ENCODE assay signal across 14 cellular contexts in the genomic region with DNA sequence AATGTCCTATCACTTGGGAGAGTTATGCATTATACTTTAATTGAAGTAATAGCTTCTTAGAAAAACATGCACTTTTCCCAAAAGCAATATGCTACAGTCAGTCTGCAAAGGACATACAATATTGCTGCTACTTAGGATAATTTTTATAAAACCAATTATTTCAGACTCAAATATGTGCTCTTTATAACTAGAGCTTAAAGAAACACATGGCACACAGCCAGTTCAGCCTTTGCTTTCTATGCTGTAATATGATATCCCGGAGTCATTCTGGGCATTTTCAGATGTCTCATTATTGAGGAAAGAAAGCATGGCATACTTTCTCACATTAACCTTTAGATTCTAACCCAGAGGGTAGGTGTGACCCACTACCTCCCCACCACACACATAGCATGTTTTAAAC. TPM values are rescaled to one million over a fixed set of nuclear protein-coding genes. Genes with fewer than 3 reads are reported as not detected.
A peak's percentile ranks its signal among the peaks of the same experiment; 100 is the strongest.
DNase-seq lines count a peak whose midpoint lies in the region; ATAC-seq and TF ChIP-seq lines count a peak whose summit lies in the region.
"Had no signal": no experiment of that assay in that cellular context is flagged by ENCODE, and none has a peak within 500 bp of the region (broad histone marks: within the 10 kb centered on the region; RNA-seq: fewer than 3 reads in every experiment).

No MANE protein-coding gene starts in this region.

- H3K4me2 ChIP-seq in HCT116 (ENCODE audit: low read length) = peak overlapping the region; percentile 4; the same call in 1 of the 2 replicates
- H3K4me2 ChIP-seq: BLaER1 treated with 17β-estradiol and CSF1 and Interleukin-3, amounts not matched to agents 10 nM and 100 nM had no signal

- no peaks in the 10 kb centered on the region for H3K9me3 ChIP-seq in HCT116 (ENCODE audit: control insufficient read depth in 1 of 2, insufficient read depth in 1 of 2, low read depth in 1 of 2, low read length in 2 of 2)
- no peaks in the 10 kb centered on the region for H3K9me3 ChIP-seq in naive thymus-derived CD4-positive, alpha-beta T cell (ENCODE audit: control insufficient read depth in 2 of 3, low read length in 3 of 3)
- H3K9me3 ChIP-seq: BLaER1 treated with 17β-estradiol and CSF1 and Interleukin-3, amounts not matched to agents 10 nM and 100 nM; psoas muscle; uterus had no signal

- ATAC-seq in HCT116 (no peak), esophagus mucosa (no peak), GM19324 (IDR thresholded peaks at IDR 0.05; ENCODE audit: low FRiP score, unreplicated experiment) (no peak)
- ATAC-seq in naive thymus-derived CD4-positive, alpha-beta T cell = no peak
- ATAC-seq in activated CD8-positive, alpha-beta memory T cell treated with anti-CD3 and anti-CD28 coated beads, Interleukin-2, amount 10 ng/mL, durations not matched to agents 7 days and 5 days = no peak
- ATAC-seq: psoas muscle had no signal

- CTCF ChIA-PET in AG04449 (lab: Yijun Ruan, JAX) = no interaction called here
- CTCF ChIA-PET in HCT116 (lab: Charles Lee) = no interaction called here
- CTCF ChIA-PET in naive thymus-derived CD4-positive, alpha-beta T cell (lab: Charles Lee) = no interaction called here
- CTCF ChIA-PET in activated CD8-positive, alpha-beta memory T cell treated with anti-CD3 and anti-CD28 coated beads, Interleukin-2, amount 10 ng/mL, durations not matched to agents 7 days and 5 days (lab: Charles Lee) = no interaction called here

- peaks cover 0 to 8% (median 0%) of the 10 kb centered on the region in 11 donors for H3K9me3 Mint-ChIP-seq in naive thymus-derived CD4-positive, alpha-beta T cell
- H3K9me3 Mint-ChIP-seq in activated CD8-positive, alpha-beta memory T cell treated with anti-CD3 and anti-CD28 coated beads, Interleukin-2, amount 10 ng/mL, durations not matched to agents 7 days and 5 days (ENCODE audit: low read depth) = no peaks in the 10 kb centered on the region

- no peak for TF ChIP-seq RAD21 in HCT116 (IDR thresholded peaks at IDR 0.05; ENCODE audit: low read depth)

- intact Hi-C loops in HCT116 (cut with micrococcal nuclease) = no loop called here
- intact Hi-C loops in naive thymus-derived CD4-positive, alpha-beta T cell (cut with micrococcal nuclease) = no loop called here

- H3K36me3 Mint-ChIP-seq in naive thymus-derived CD4-positive, alpha-beta T cell = peaks cover 0 to 5% (median 0%) of the 10 kb centered on the region in 5 donors
- H3K36me3 Mint-ChIP-seq in activated CD8-positive, alpha-beta memory T cell treated with anti-CD3 and anti-CD28 coated beads, Interleukin-2, amount 10 ng/mL, durations not matched to agents 7 days and 5 days = no peaks in the 10 kb centered on the region

- no peak for TF ChIP-seq POLR2A in HCT116 (IDR thresholded peaks at IDR 0.05; ENCODE audit: borderline replicate concordance, extremely low read depth, insufficient read depth, insufficient read length)

- H3K4me3 Mint-ChIP-seq in naive thymus-derived CD4-positive, alpha-beta T cell = no peak overlapping the region
- no peak overlapping the region for H3K4me3 Mint-ChIP-seq in activated CD8-positive, alpha-beta memory T cell treated with anti-CD3 and anti-CD28 coated beads, Interleukin-2, amount 10 ng/mL, durations not matched to agents 7 days and 5 days

- no peak overlapping the region for H3K27ac Mint-ChIP-seq in naive thymus-derived CD4-positive, alpha-beta T cell
- H3K27ac Mint-ChIP-seq in activated CD8-positive, alpha-beta memory T cell treated with anti-CD3 and anti-CD28 coated beads, Interleukin-2, amount 10 ng/mL, durations not matched to agents 7 days and 5 days = no peak overlapping the region

- DNase-seq in AG04449 (ENCODE audit: low read depth, low spot score) (peak; percentile 34), HCT116 (ENCODE audit: low read depth, low spot score) (no peak), NCI-H524 treated with DMSO at 0.1 percent for 48 hours (lab: John Stamatoyannopoulos, UW) (peak; percentile 41), epithelial cell of esophagus (ENCODE audit: low read depth) (peak; percentile 63)
- DNase-seq in naive thymus-derived CD4-positive, alpha-beta T cell = no peak
- DNase-seq in activated CD8-positive, alpha-beta memory T cell treated with anti-CD3 and anti-CD28 coated beads, Interleukin-2, amount 10 ng/mL, durations not matched to agents 7 days and 5 days = no peak
- DNase-seq: erythroblast; NK-92 treated with Interleukin-12 subunit alpha and Interleukin-12 subunit beta, amount 100 ng/mL, for 24 hours; psoas muscle; T-helper 2 cell; uterus had no signal

- no peak overlapping the region for H2AFZ ChIP-seq in HCT116 (ENCODE audit: low read depth, low read length, poor library complexity, severe bottlenecking)

- no TSS peak for BruUV-seq in HCT116 (replicated peaks; lab: Mats Ljungman, UMichigan)

- POLR2A ChIA-PET in AG04449 (lab: Yijun Ruan, JAX) (no interaction called here), HCT116 (lab: Charles Lee) (no interaction called here)
- POLR2A ChIA-PET in naive thymus-derived CD4-positive, alpha-beta T cell (lab: Charles Lee) = no interaction called here

- no peaks in the 10 kb centered on the region for H3K9me2 ChIP-seq in HCT116 (ENCODE audit: insufficient read depth)

- H3K27me3 Mint-ChIP-seq in naive thymus-derived CD4-positive, alpha-beta T cell = peaks cover 0 to 6% (median 0%) of the 10 kb centered on the region in 5 donors
- H3K27me3 Mint-ChIP-seq in activated CD8-positive, alpha-beta memory T cell treated with anti-CD3 and anti-CD28 coated beads, Interleukin-2, amount 10 ng/mL, durations not matched to agents 7 days and 5 days = no peaks in the 10 kb centered on the region

- no peaks in the 10 kb centered on the region for H3K79me2 ChIP-seq in HCT116 (ENCODE audit: insufficient read depth, low read length)

- no peaks in the 10 kb centered on the region for H3K4me1 Mint-ChIP-seq in naive thymus-derived CD4-positive, alpha-beta T cell
- no peaks in the 10 kb centered on the region for H3K4me1 Mint-ChIP-seq in activated CD8-positive, alpha-beta memory T cell treated with anti-CD3 and anti-CD28 coated beads, Interleukin-2, amount 10 ng/mL, durations not matched to agents 7 days and 5 days

- no peaks in the 10 kb centered on the region for H4K20me1 ChIP-seq in HCT116 (ENCODE audit: insufficient read depth)
- H4K20me1 ChIP-seq: BLaER1 treated with 17β-estradiol and CSF1 and Interleukin-3, amounts not matched to agents 10 nM and 100 nM had no signal

- H3K27me3 ChIP-seq in HCT116 (ENCODE audit: insufficient read depth, low read length) = no peaks in the 10 kb centered on the region
- no peaks in the 10 kb centered on the region for H3K27me3 ChIP-seq in naive thymus-derived CD4-positive, alpha-beta T cell (ENCODE audit: control insufficient read depth in 2 of 2, insufficient read depth in 2 of 2, low read length in 2 of 2)
- H3K27me3 ChIP-seq: BLaER1 treated with 17β-estradiol and CSF1 and Interleukin-3, amounts not matched to agents 10 nM and 100 nM; uterus had no signal

- no peaks in the 10 kb centered on the region for H3K36me3 ChIP-seq in HCT116 (ENCODE audit: control insufficient read depth in 1 of 2, insufficient read depth in 2 of 2, low read length in 2 of 2)
- H3K36me3 ChIP-seq in naive thymus-derived CD4-positive, alpha-beta T cell (ENCODE audit: control insufficient read depth in 2 of 3, insufficient read depth in 3 of 3, low read length in 3 of 3) = no peaks in the 10 kb centered on the region
- H3K36me3 ChIP-seq: BLaER1 treated with 17β-estradiol and CSF1 and Interleukin-3, amounts not matched to agents 10 nM and 100 nM; uterus had no signal

- RAD21 ChIA-PET in HCT116 (lab: Charles Lee; ENCODE audit: low non-redundant PET in 1 of 2, low total read pairs in 2 of 2, uncharacterized antibody in 2 of 2, unreplicated experiment in 2 of 2) = no interaction called here

- H3K4me1 ChIP-seq in HCT116 (ENCODE audit: control insufficient read depth in 1 of 2, insufficient read depth in 2 of 2, low read length in 2 of 2) = peaks cover 4 to 5% of the 10 kb centered on the region in 2 experiments; a peak in 3 of 4 replicates
- no peaks in the 10 kb centered on the region for H3K4me1 ChIP-seq in naive thymus-derived CD4-positive, alpha-beta T cell (ENCODE audit: control insufficient read depth in 2 of 2, insufficient read depth in 2 of 2, low read length in 2 of 2)
- H3K4me1 ChIP-seq: BLaER1 treated with 17β-estradiol and CSF1 and Interleukin-3, amounts not matched to agents 10 nM and 100 nM; psoas muscle; uterus had no signal

- TF ChIP-seq CTCF in AG04449 (IDR thresholded peaks at IDR 0.05; ENCODE audit: insufficient read depth, low read length, missing control alignments) = no peak
- TF ChIP-seq CTCF in HCT116 (IDR thresholded peaks at IDR 0.05 in 2 of 3, conservative IDR thresholded peaks at IDR 0.05 in 1 of 3; ENCODE audit: borderline replicate concordance in 1 of 3, insufficient read depth in 1 of 3, low read depth in 2 of 3, low read length in 2 of 3) = no peak
- no peak for TF ChIP-seq CTCF in epithelial cell of esophagus (IDR thresholded peaks at IDR 0.05; ENCODE audit: insufficient read depth, low read depth, low read length, missing control alignments)

- H3K27ac ChIP-seq in HCT116 (ENCODE audit: low read depth, low read length) = no peak overlapping the region
- no peak overlapping the region for H3K27ac ChIP-seq in naive thymus-derived CD4-positive, alpha-beta T cell (ENCODE audit: low read depth, low read length)
- H3K27ac ChIP-seq: BLaER1 treated with 17β-estradiol and CSF1 and Interleukin-3, amounts not matched to agents 10 nM and 100 nM; psoas muscle; uterus had no signal

- H3K9ac ChIP-seq in HCT116 (ENCODE audit: low read length) = no peak overlapping the region
- H3K9ac ChIP-seq: BLaER1 treated with 17β-estradiol and CSF1 and Interleukin-3, amounts not matched to agents 10 nM and 100 nM had no signal

- H3K4me3 ChIP-seq in AG04449 (ENCODE audit: low read depth, low read length) (no peak overlapping the region), HCT116 (replicated peaks in 1 of 2; ENCODE audit: low read depth in 1 of 2, low read length in 2 of 2) (no peak overlapping the region), epithelial cell of esophagus (ENCODE audit: low read length) (no peak overlapping the region)
- no peak overlapping the region for H3K4me3 ChIP-seq in naive thymus-derived CD4-positive, alpha-beta T cell (ENCODE audit: low read length)
- H3K4me3 ChIP-seq: BLaER1 treated with 17β-estradiol and CSF1 and Interleukin-3, amounts not matched to agents 10 nM and 100 nM; psoas muscle; uterus had no signal

RNA-seq across cellular contexts. Expression of gene COL21A1, which starts 12.3 kb away (rescaled TPM):
- total RNA-seq in HCT116 (2021; ENCODE audit: unreplicated experiment) = not detected
- 0.02 and 0.04 TPM in 2 replicates for polyA plus RNA-seq in HCT116 (2012)
- total RNA-seq in esophagus mucosa = 4.9 TPM
- total RNA-seq in naive thymus-derived CD4-positive, alpha-beta T cell = not detected
- polyA plus RNA-seq in naive thymus-derived CD4-positive, alpha-beta T cell = not detected
- total RNA-seq in activated CD8-positive, alpha-beta memory T cell treated with anti-CD3 and anti-CD28 coated beads, Interleukin-2, amount 10 ng/mL, durations not matched to agents 7 days and 5 days = not detected

Comparison
In these comparisons a context has a peak if more than half of its experiments do, and no peak if none do; other contexts are left out.
1. DNase-seq: peak in AG04449 (single experiment), NCI-H524 treated with DMSO at 0.1 percent for 48 hours (single experiment) and epithelial cell of esophagus (single experiment); none in HCT116 (single experiment), naive thymus-derived CD4-positive, alpha-beta T cell (0 of 9) and activated CD8-positive, alpha-beta memory T cell treated with anti-CD3 and anti-CD28 coated beads, Interleukin-2, amount 10 ng/mL, durations not matched to agents 7 days and 5 days (single experiment).